In genomic region chr17:73267648-73268537, GRCh38 we compare ENCODE assay signal across 26 cellular contexts. TPM values are rescaled to one million over a fixed set of nuclear protein-coding genes. Genes with fewer than 3 reads are reported as not detected.
DNase-seq lines count a peak whose midpoint lies in the region; ATAC-seq and TF ChIP-seq lines count a peak whose summit lies in the region.
"Had no signal": no experiment of that assay in that cellular context is flagged by ENCODE, and none has a peak within 500 bp of the region (broad histone marks: within the 10 kb centered on the region; RNA-seq: fewer than 3 reads in every experiment).

No MANE protein-coding gene starts in this region.

- H3K36me3 ChIP-seq in SJCRH30 (no peaks in the 10 kb centered on the region), esophagus muscularis mucosa (no peaks in the 10 kb centered on the region)
- H3K36me3 ChIP-seq: neutrophil, SJSA1, thoracic aorta had no signal

- WGBS in esophagus muscularis mucosa: 84% methylated on average over 5 of the region's 11 CpGs

- intact Hi-C loops in head of caudate nucleus (cut with DNase I): no loop called here
- intact Hi-C loops in esophagus muscularis mucosa (cut with DNase I): no loop called here

- ATAC-seq in omental fat pad (ENCODE audit: low FRiP score): peak; percentile 58
- ATAC-seq: activated CD8-positive, alpha-beta T cell treated with anti-CD3 and anti-CD28 coated beads, Interleukin-2, amount 10 ng/mL, durations not matched to agents 7 days and 5 days; effector memory CD8-positive, alpha-beta T cell had no signal

- H3K27me3 ChIP-seq in SJCRH30: no peaks in the 10 kb centered on the region
- no peaks in the 10 kb centered on the region for H3K27me3 ChIP-seq in esophagus muscularis mucosa
- H3K27me3 ChIP-seq: neutrophil, SJSA1 had no signal

- H3K9me3 ChIP-seq in SJCRH30 (replicated peaks) (no peaks in the 10 kb centered on the region; the same call in 1 of the 2 replicates), esophagus muscularis mucosa (no peaks in the 10 kb centered on the region)
- H3K9me3 ChIP-seq: neutrophil, SJSA1, thoracic aorta had no signal

- DNase-seq in Ammon's horn (ENCODE audit: low spot score): peak; percentile 93
- peak; percentile 54 to 70 for DNase-seq in SJCRH30
- peak; percentile 54 to 92 (median 82) for DNase-seq in head of caudate nucleus
- DNase-seq in omental fat pad (ENCODE audit: low spot score): no peak
- DNase-seq in HUDEP-2 (lab: John Stamatoyannopoulos, UW; ENCODE audit: unreplicated experiment in 76 of 76): no peak
- no peak for DNase-seq in esophagus muscularis mucosa (ENCODE audit: extremely low spot score)
- DNase-seq in HK-2 (ENCODE audit: unreplicated experiment): no peak
- no peak for DNase-seq in stimulated activated CD4-positive, alpha-beta T cell treated with anti-CD3 and anti-CD28 coated beads, Interleukin-4, amount 100 ng/mL, for 4 hours
- DNase-seq: ACHN; activated CD8-positive, alpha-beta T cell treated with anti-CD3 and anti-CD28 coated beads, Interleukin-2, amount 10 ng/mL, durations not matched to agents 7 days and 5 days; activated naive CD4-positive, alpha-beta T cell; activated T-cell treated with anti-CD3 and anti-CD28 coated beads, Interleukin-2, amount 50 U/mL, for 1 hour; aorta; CD4-positive, CD25-positive, alpha-beta regulatory T cell; effector memory CD8-positive, alpha-beta T cell; glutamatergic neuron; GM23248; MM.1S; NCI-H187 treated with DMSO at 0.1 percent for 48 hours; NCI-H2227 treated with DMSO at 0.1 percent for 48 hours; NCI-H774 had no signal

- TF ChIP-seq CTCF in omental fat pad (IDR thresholded peaks at IDR 0.05) (no peak), esophagus muscularis mucosa (IDR thresholded peaks at IDR 0.05) (no peak)

- peaks cover 15% of the 10 kb centered on the region for H3K4me1 ChIP-seq in SJCRH30
- H3K4me1 ChIP-seq in esophagus muscularis mucosa: peaks cover 0 to 5% (median 2%) of the 10 kb centered on the region in 4 donors

- no peak for TF ChIP-seq EP300 in esophagus muscularis mucosa (IDR thresholded peaks at IDR 0.05)

- H3K4me3 ChIP-seq in SJCRH30: no peak overlapping the region
- H3K4me3 ChIP-seq in esophagus muscularis mucosa: no peak overlapping the region
- H3K4me3 ChIP-seq: GM23248, SJSA1, thoracic aorta had no signal

- H3K27ac ChIP-seq in SJCRH30 (no peak overlapping the region), esophagus muscularis mucosa (replicated peaks in 1 of 4) (no peak overlapping the region)
- H3K27ac ChIP-seq: GM23248, neutrophil, SJSA1, thoracic aorta had no signal

- TF ChIP-seq POLR2A in esophagus muscularis mucosa (IDR thresholded peaks at IDR 0.05; ENCODE audit: low read depth): no peak

RNA-seq across cellular contexts. Expression of gene CPSF4L, which starts 6.2 kb away (rescaled TPM):
- total RNA-seq in SJCRH30 (2014; rRNA removed; shearing (Covaris generic)): not detected in 2 replicates
- total RNA-seq in omental fat pad (under 1 TPM in 1 of 4 donors, not detected in 3; 0.65 TPM), esophagus muscularis mucosa (not detected)
- total RNA-seq: activated CD8-positive, alpha-beta T cell treated with anti-CD3 and anti-CD28 coated beads, Interleukin-2, amount 10 ng/mL, durations not matched to agents 7 days and 5 days; CD4-positive, CD25-positive, alpha-beta regulatory T cell; GM23248; liver; right cardiac atrium; thoracic aorta had no signal

RNA-seq across cellular contexts. Expression of gene CDC42EP4, which starts 43.9 kb away (rescaled TPM):
- 21.7 and 22.2 TPM in 2 replicates for total RNA-seq in SJCRH30 (2014; rRNA removed; shearing (Covaris generic))
- total RNA-seq in omental fat pad: 100 to 1,000 TPM; 137 to 224 (median 181) TPM
- total RNA-seq in esophagus muscularis mucosa: 100 to 1,000 TPM in 2 of 4 donors, 10 to 100 TPM in 2; 48.6 to 129 (median 104) TPM

Comparison
In these comparisons a context has a peak if more than half of its experiments do, and no peak if none do; other contexts are left out.
1. DNase-seq: peak in Ammon's horn (single experiment), SJCRH30 (2 of 2) and head of caudate nucleus (42 of 42); none in omental fat pad (single experiment), HUDEP-2 (0 of 76), esophagus muscularis mucosa (single experiment), HK-2 (single experiment) and stimulated activated CD4-positive, alpha-beta T cell treated with anti-CD3 and anti-CD28 coated beads, Interleukin-4, amount 100 ng/mL, for 4 hours (0 of 2).